ENCODE assay signal across 8 cellular contexts in the genomic region with DNA sequence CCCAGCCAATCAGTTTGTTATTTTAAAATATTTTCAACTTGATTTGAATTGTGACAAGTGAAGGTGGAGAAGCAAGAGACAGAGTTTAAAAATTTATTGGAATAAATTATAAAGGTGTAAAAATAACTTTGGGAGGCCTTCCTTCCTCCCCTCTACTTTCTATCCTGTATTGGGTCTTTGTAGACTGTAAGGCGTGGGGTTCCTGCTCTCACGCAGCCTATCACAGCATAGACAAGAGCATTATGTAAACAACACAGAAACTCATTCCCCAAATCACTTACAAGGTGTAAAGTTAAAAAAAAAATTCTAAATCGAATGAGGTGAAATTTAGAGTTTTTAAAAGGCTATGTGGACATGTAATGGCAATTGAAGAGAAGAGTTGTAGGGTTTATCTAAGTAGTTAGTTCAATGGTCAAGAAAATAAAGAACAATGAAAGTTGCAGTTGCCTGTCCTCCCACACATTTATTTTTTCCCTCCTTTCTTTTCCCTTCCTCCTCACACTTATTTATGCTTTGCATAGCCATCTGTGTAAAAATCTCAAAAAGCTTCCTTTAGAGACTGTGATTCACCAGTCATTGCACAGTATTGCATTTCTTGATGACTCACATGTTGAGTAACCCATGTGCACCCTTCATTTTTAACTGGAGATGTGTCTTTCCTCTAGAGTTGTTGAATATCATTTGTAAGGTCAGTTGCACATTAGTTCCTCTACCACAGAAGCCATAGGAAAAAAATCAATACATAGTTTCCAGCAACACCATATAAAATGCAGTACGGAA.
DNase-seq lines count a peak whose midpoint lies in the region; ATAC-seq and TF ChIP-seq lines count a peak whose summit lies in the region.

No MANE protein-coding gene starts in this region.

- H3K4me1 ChIP-seq in breast epithelium (no peaks in the 10 kb centered on the region), SJCRH30 (0 out of 2 replicates have a peak, but pooled peaks cover 3% of the 10 kb centered on the region), upper lobe of right lung (peaks cover 8% of the 10 kb centered on the region)

- H3K9me3 Mint-ChIP-seq in MCF 10A (ENCODE audit: unreplicated experiment), result peaks cover 14% of the 10 kb centered on the region

- H3K27ac Mint-ChIP-seq in MCF 10A (ENCODE audit: low read depth, unreplicated experiment), result peak overlapping the region; percentile 94

- H3K27ac ChIP-seq in breast epithelium (no peak overlapping the region), SJCRH30 (peak overlapping the region; percentile 50; the same call in 1 of the 2 replicates), upper lobe of right lung (no peak overlapping the region)

- no peak overlapping the region for H3K4me3 ChIP-seq in breast epithelium
- no peak overlapping the region for H3K4me3 ChIP-seq in SJCRH30
- no peak overlapping the region for H3K4me3 ChIP-seq in upper lobe of right lung

- no peaks in the 10 kb centered on the region for H3K27me3 Mint-ChIP-seq in MCF 10A (ENCODE audit: insufficient read depth, unreplicated experiment)

- H3K9me3 ChIP-seq in breast epithelium, result no peaks in the 10 kb centered on the region
- H3K9me3 ChIP-seq in SJCRH30 (replicated peaks), result no peaks in the 10 kb centered on the region
- no peaks in the 10 kb centered on the region for H3K9me3 ChIP-seq in upper lobe of right lung

- POLR2A ChIA-PET in MCF 10A (lab: Yijun Ruan, JAX), result interaction anchor here (0.7 to 2.9 kb wide), 13 partner anchors 11 to 71 kb away, joined by 3 to 27 read pairs (median 4); no protein-coding TSS in a partner anchor

- TF ChIP-seq POLR2A in breast epithelium (IDR thresholded peaks at IDR 0.05), result no peak

- ATAC-seq in upper lobe of right lung, result peak; percentile 79
- ATAC-seq in HG03469 (IDR thresholded peaks at IDR 0.05; ENCODE audit: unreplicated experiment), result no peak

- DNase-seq in MCF 10A (ENCODE audit: unreplicated experiment) (peak; percentile 97), breast epithelium (ENCODE audit: low spot score in 2 of 2) (no peak), SJCRH30 (peak in 1 of 2 experiments; percentile 41), fibroblast of the conjunctiva (ENCODE audit: low read depth) (peak; percentile 94), upper lobe of right lung (no peak), SK-N-DZ (ENCODE audit: low spot score) (no peak)
- DNase-seq in effector CD4-positive, alpha-beta T cell, result no peak

- peak overlapping the region; percentile 53 for H3K4me3 Mint-ChIP-seq in MCF 10A (ENCODE audit: unreplicated experiment)

- H3K4me1 Mint-ChIP-seq in MCF 10A (ENCODE audit: insufficient read depth, unreplicated experiment), result peaks cover 47% of the 10 kb centered on the region

- H3K27me3 ChIP-seq in breast epithelium, result no peaks in the 10 kb centered on the region
- H3K27me3 ChIP-seq in SJCRH30, result no peaks in the 10 kb centered on the region
- H3K27me3 ChIP-seq in upper lobe of right lung, result no peaks in the 10 kb centered on the region

- peaks cover 33% of the 10 kb centered on the region for H3K36me3 Mint-ChIP-seq in MCF 10A (ENCODE audit: insufficient read depth, unreplicated experiment)

- intact Hi-C loops in MCF 10A (cut with micrococcal nuclease) (loop anchor here (1.0 kb wide), 1 partner anchor 54 kb away; no protein-coding TSS in a partner anchor), breast epithelium (cut with DNase I; ENCODE audit: low total_unique reads) (no loop called here), upper lobe of right lung (cut with DNase I) (no loop called here)

- TSS peak; percentile 90 for BruUV-seq in MCF 10A (replicated peaks; lab: Mats Ljungman, UMichigan)

- CTCF ChIA-PET in MCF 10A (lab: Yijun Ruan, JAX), result interaction anchor here (0.5 to 0.7 kb wide), 3 partner anchors 11 to 49 kb away, joined by 3 read pairs; no protein-coding TSS in a partner anchor

- TF ChIP-seq CTCF in MCF 10A (IDR thresholded peaks at IDR 0.05; ENCODE audit: unreplicated experiment) (no peak), breast epithelium (IDR thresholded peaks at IDR 0.05) (no peak), upper lobe of right lung (IDR thresholded peaks at IDR 0.05) (no peak)

- no peaks in the 10 kb centered on the region for H3K36me3 ChIP-seq in breast epithelium
- no peaks in the 10 kb centered on the region for H3K36me3 ChIP-seq in SJCRH30
- no peaks in the 10 kb centered on the region for H3K36me3 ChIP-seq in upper lobe of right lung

Comparison
In these comparisons a context has a peak if more than half of its experiments do, and no peak if none do; other contexts are left out.
1. DNase-seq: peak in MCF 10A (single experiment) and fibroblast of the conjunctiva (single experiment); none in breast epithelium (0 of 2), upper lobe of right lung (single experiment), SK-N-DZ (single experiment) and effector CD4-positive, alpha-beta T cell (single experiment).